Comparison of ENCODE assay signal across 8 cellular contexts in genomic region chr6:32622545-32623401, GRCh38. TPM values are rescaled to one million over a fixed set of nuclear protein-coding genes. Genes with fewer than 3 reads are reported as not detected.
DNase-seq lines count a peak whose midpoint lies in the region; ATAC-seq and TF ChIP-seq lines count a peak whose summit lies in the region.

No MANE protein-coding gene starts in this region.

- peak in 9 of 12 donors; percentile 29 to 63 (median 47) for TF ChIP-seq CTCF in heart left ventricle (IDR thresholded peaks at IDR 0.05)

- ATAC-seq in HG02642 (IDR thresholded peaks at IDR 0.05; ENCODE audit: poor library complexity, unreplicated experiment): peak; percentile 63
- peak in 3 of 4 donors; percentile 67 to 87 (median 76) for ATAC-seq in heart left ventricle

- DNase-seq in activated gamma-delta T cell treated with Interleukin-2 at 50 U/mL for 16 hours (peak; percentile 18), activated gamma-delta T cell (lab: John Stamatoyannopoulos, UW) (no peak), NCI-H460 (ENCODE audit: extremely low read depth, low read depth) (peak; percentile 29), heart left ventricle (peak in 3 of 5 donors; percentile 26 to 58 (median 28)), NCI-H2227 (lab: John Stamatoyannopoulos, UW; ENCODE audit: unreplicated experiment) (no peak)
- DNase-seq in activated T-cell treated with anti-CD3 and anti-CD28 coated beads, Interleukin-2, amount 50 U/mL, for 1 hour: peak; percentile 45
- peak; percentile 59 for DNase-seq in stimulated activated CD4-positive, alpha-beta T cell treated with anti-CD3 and anti-CD28 coated beads, Interleukin-15, amount 100 ng/mL, for 24 hours

- TF ChIP-seq POLR2A in heart left ventricle (IDR thresholded peaks at IDR 0.05): no peak

- 0 to 50% (median 24%) methylated on average over 1 of the region's 1 CpG for WGBS in heart left ventricle, 4 donors

- no peaks in the 10 kb centered on the region for H3K36me3 ChIP-seq in heart left ventricle

- peaks cover 0 to 7% (median 0%) of the 10 kb centered on the region in 12 donors for H3K9me3 ChIP-seq in heart left ventricle

- peak overlapping the region in 2 of 12 donors; percentile 41 to 72 for H3K27ac ChIP-seq in heart left ventricle

- intact Hi-C loops in heart left ventricle (cut with DNase I): loop anchor here in 5 of 10 donors (5.0 to 10.0 kb wide), 3 partner anchors 35 to 72 kb away; no protein-coding TSS in a partner anchor

- peaks cover 0 to 14% (median 0%) of the 10 kb centered on the region in 12 donors for H3K4me1 ChIP-seq in heart left ventricle

- H3K4me3 ChIP-seq in heart left ventricle: no peak overlapping the region

- no peaks in the 10 kb centered on the region for H3K27me3 ChIP-seq in heart left ventricle

RNA-seq across cellular contexts. Expression of gene HLA-DQA1, which starts 14.4 kb away (rescaled TPM):
- not detected in 2 replicates for total RNA-seq in NCI-H460 (2014; rRNA removed; shearing (Covaris generic))
- polyA plus RNA-seq in NCI-H460 (2014; cell fraction: nucleus; rRNA removed): not detected in 2 replicates
- total RNA-seq in heart left ventricle: 100 to 1,000 TPM in 1 of 9 donors, 10 to 100 TPM in 5, 1 to 10 TPM in 2, not detected in 1; 1.2 to 154 (median 14.1) TPM
- 1 to 10 TPM; 5.3 to 8.7 TPM for polyA plus RNA-seq in heart left ventricle

RNA-seq across cellular contexts. Expression of gene HLA-DRB1, which starts 33.1 kb away (rescaled TPM):
- total RNA-seq in NCI-H460 (2014; rRNA removed; shearing (Covaris generic)): 0.42 and 1.4 TPM in 2 replicates
- polyA plus RNA-seq in NCI-H460 (2014; cell fraction: nucleus; rRNA removed): not detected in 2 replicates
- 100 to 1,000 TPM in 3 of 9 donors, 10 to 100 TPM in 6; 12.3 to 404 (median 86.3) TPM for total RNA-seq in heart left ventricle
- polyA plus RNA-seq in heart left ventricle: 10 to 100 TPM; 32.3 to 76.3 TPM

RNA-seq across cellular contexts. Expression of gene HLA-DQB1, which starts 43.7 kb away (rescaled TPM):
- total RNA-seq in NCI-H460 (2014; rRNA removed; shearing (Covaris generic)): 0.17 TPM in 1 of 2 replicates, not detected in the other
- not detected in 2 replicates for polyA plus RNA-seq in NCI-H460 (2014; cell fraction: nucleus; rRNA removed)
- 10 to 100 TPM in 6 of 9 donors, 1 to 10 TPM in 2, under 1 TPM in 1; 0.38 to 86.5 (median 14.9) TPM for total RNA-seq in heart left ventricle
- polyA plus RNA-seq in heart left ventricle: 10 to 100 TPM; 15.4 to 28.9 TPM

Comparison
In these comparisons a context has a peak if more than half of its experiments do, and no peak if none do; other contexts are left out.
1. DNase-seq: peak in activated gamma-delta T cell treated with Interleukin-2 at 50 U/mL for 16 hours (single experiment), NCI-H460 (single experiment), activated T-cell treated with anti-CD3 and anti-CD28 coated beads, Interleukin-2, amount 50 U/mL, for 1 hour (single experiment), heart left ventricle (3 of 5) and stimulated activated CD4-positive, alpha-beta T cell treated with anti-CD3 and anti-CD28 coated beads, Interleukin-15, amount 100 ng/mL, for 24 hours (single experiment); none in activated gamma-delta T cell (single experiment) and NCI-H2227 (single experiment).